ENCODE assay signal across 9 cellular contexts in genomic region chr14:58160561-58160960, GRCh38. TPM values are rescaled to one million over a fixed set of nuclear protein-coding genes. Genes with fewer than 3 reads are reported as not detected.
"Had no signal": no experiment of that assay in that cellular context is flagged by ENCODE, and none has a peak within 500 bp of the region (broad histone marks: within the 10 kb centered on the region; RNA-seq: fewer than 3 reads in every experiment).

No MANE protein-coding gene starts in this region.

- H3K27ac Mint-ChIP-seq: IgD-negative memory B cell had no signal

- DNase-seq: IMR-90, KBM-7, KG1 had no signal

- FAIRE-seq: HepG2, K562 had no signal

- H3K9me3 Mint-ChIP-seq: IgD-negative memory B cell had no signal

- H3K27ac ChIP-seq: HL-60, KMS-11 had no signal

- ATAC-seq: HepG2, K562 had no signal

- H3K4me2 ChIP-seq: KMS-11 had no signal

- H3K4me3 ChIP-seq: K562 had no signal

- H3K4me1 Mint-ChIP-seq: IgD-negative memory B cell had no signal

RNA-seq across cellular contexts. Expression of gene ARMH4, which starts 8.5 kb away (rescaled TPM):
- total RNA-seq: HT-29 had no signal
